ENCODE assay signal across 1 cellular context in the genomic region with DNA sequence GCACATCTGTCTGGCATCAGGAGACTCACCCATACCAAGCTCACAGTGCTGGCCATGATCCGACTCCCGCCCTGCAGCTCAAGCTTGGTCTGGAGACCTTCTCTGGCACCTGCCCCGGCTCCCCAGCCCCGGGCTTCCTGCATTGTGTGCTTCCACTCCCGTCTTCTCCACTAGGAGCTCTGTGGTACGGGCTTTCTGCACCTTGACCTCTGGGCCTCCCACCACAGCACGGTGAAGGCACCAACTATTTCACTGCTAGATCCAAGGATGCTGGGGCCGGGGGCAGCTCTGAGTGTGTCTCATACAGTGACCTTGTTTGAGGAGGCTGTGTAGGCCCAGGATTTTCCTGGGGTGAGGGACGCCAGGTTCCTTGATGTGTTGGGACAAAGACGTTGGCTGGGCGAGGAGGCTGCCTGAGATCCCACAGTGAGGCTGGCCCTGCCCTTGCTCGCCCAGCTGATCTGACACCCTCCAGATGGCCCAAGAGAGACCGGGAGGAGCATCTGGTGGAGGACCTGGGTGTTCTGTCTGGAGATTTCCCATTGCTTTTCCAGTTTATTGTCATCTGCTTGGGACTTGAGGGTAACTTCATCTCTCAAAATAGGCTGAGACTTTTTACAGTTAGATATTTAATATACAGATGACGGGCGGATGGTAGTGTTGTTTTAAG.
TF ChIP-seq lines count a peak whose summit lies in the region.

No MANE protein-coding gene starts in this region.

TF ChIP-seq in WTC11, 78 proteins besides CTCF, POLR2A, EP300 and RAD21:
- TF ChIP-seq, protein P1, sequence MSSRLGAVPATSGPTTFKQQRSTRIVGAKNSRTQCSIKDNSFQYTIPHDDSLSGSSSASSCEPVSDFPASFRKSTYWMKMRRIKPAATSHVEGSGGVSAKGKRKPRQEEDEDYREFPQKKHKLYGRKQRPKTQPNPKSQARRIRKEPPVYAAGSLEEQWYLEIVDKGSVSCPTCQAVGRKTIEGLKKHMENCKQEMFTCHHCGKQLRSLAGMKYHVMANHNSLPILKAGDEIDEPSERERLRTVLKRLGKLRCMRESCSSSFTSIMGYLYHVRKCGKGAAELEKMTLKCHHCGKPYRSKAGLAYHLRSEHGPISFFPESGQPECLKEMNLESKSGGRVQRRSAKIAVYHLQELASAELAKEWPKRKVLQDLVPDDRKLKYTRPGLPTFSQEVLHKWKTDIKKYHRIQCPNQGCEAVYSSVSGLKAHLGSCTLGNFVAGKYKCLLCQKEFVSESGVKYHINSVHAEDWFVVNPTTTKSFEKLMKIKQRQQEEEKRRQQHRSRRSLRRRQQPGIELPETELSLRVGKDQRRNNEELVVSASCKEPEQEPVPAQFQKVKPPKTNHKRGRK (CRISPR knock-in tag; IDR thresholded peaks at IDR 0.05; ENCODE audit: borderline replicate concordance), result no peak
